9 cellular contexts compared by ENCODE assay signal in genomic region chr11:7548659-7549283, GRCh38. TPM values are rescaled to one million over a fixed set of nuclear protein-coding genes. Genes with fewer than 3 reads are reported as not detected.
DNase-seq lines count a peak whose midpoint lies in the region; ATAC-seq and TF ChIP-seq lines count a peak whose summit lies in the region.
"Had no signal": no experiment of that assay in that cellular context is flagged by ENCODE, and none has a peak within 500 bp of the region (broad histone marks: within the 10 kb centered on the region; RNA-seq: fewer than 3 reads in every experiment).

No MANE protein-coding gene starts in this region.

- peaks cover 18% of the 10 kb centered on the region for H3K36me3 Mint-ChIP-seq in CD8-positive, alpha-beta T cell
- H3K36me3 Mint-ChIP-seq in T-cell = peaks cover 19% of the 10 kb centered on the region

- H3K4me1 ChIP-seq in CD8-positive, alpha-beta T cell (ENCODE audit: insufficient read depth, low read length) = no peaks in the 10 kb centered on the region
- no peaks in the 10 kb centered on the region for H3K4me1 ChIP-seq in lower lobe of right lung

- no peaks in the 10 kb centered on the region for H3K27me3 ChIP-seq in CD8-positive, alpha-beta T cell (ENCODE audit: insufficient read depth, low read length)
- H3K27me3 ChIP-seq in lower lobe of right lung (ENCODE audit: low read depth) = no peaks in the 10 kb centered on the region

- intact Hi-C loops in CD8-positive, alpha-beta T cell (cut with DNase I, micrococcal nuclease) = loop anchor here (1.0 kb wide), 1 partner anchor 35 kb away; the partner anchor contains the start of gene PPFIBP2 (in 2 of the 2)
- intact Hi-C loops in lower lobe of right lung (cut with DNase I) = no loop called here

- peaks cover 4% of the 10 kb centered on the region for H3K4me1 Mint-ChIP-seq in CD8-positive, alpha-beta T cell (ENCODE audit: low read depth)
- H3K4me1 Mint-ChIP-seq in T-cell = peaks cover 2 to 21% (median 6%) of the 10 kb centered on the region in 3 donors

- POLR2A ChIA-PET in CD8-positive, alpha-beta T cell (lab: Charles Lee) = no interaction called here
- POLR2A ChIA-PET in T-cell (lab: Charles Lee) = no interaction called here

- H3K9me3 ChIP-seq in CD8-positive, alpha-beta T cell (ENCODE audit: low read length) = no peaks in the 10 kb centered on the region
- H3K9me3 ChIP-seq in lower lobe of right lung = no peaks in the 10 kb centered on the region

- TF ChIP-seq CTCF in CD8-positive, alpha-beta T cell (IDR thresholded peaks at IDR 0.05) = no peak
- peak; percentile 44 for TF ChIP-seq CTCF in lower lobe of right lung (IDR thresholded peaks at IDR 0.05)

- H3K36me3 ChIP-seq in CD8-positive, alpha-beta T cell (ENCODE audit: insufficient read depth, low read length) = peaks cover 5% of the 10 kb centered on the region
- no peaks in the 10 kb centered on the region for H3K36me3 ChIP-seq in lower lobe of right lung

- CTCF ChIA-PET in CD8-positive, alpha-beta T cell (lab: Charles Lee) = interaction anchor here (0.6 to 3.5 kb wide), 4 partner anchors 28 to 139 kb away, joined by 3 to 18 read pairs (median 5); partner anchors contain the start of gene PPFIBP2
- CTCF ChIA-PET in T-cell (lab: Charles Lee) = interaction anchor here in 1 of 2 donors (0.7 kb wide), 1 partner anchor 53 kb away, joined by 3 read pairs; no protein-coding TSS in a partner anchor

- peak in 1 of 7 experiments; percentile 19 for DNase-seq in CD8-positive, alpha-beta T cell
- peak in 14 of 34 experiments; percentile 2 to 41 (median 16) for DNase-seq in T-cell
- no peak for DNase-seq in lower lobe of right lung
- no peak for DNase-seq in mucosa of gallbladder (ENCODE audit: low spot score)
- no peak for DNase-seq in NCI-H2227 treated with DMSO at 0.1 percent for 48 hours (lab: John Stamatoyannopoulos, UW)

- H3K4me3 Mint-ChIP-seq in CD8-positive, alpha-beta T cell = no peak overlapping the region
- no peak overlapping the region for H3K4me3 Mint-ChIP-seq in T-cell

- no peak overlapping the region for H3K27ac Mint-ChIP-seq in CD8-positive, alpha-beta T cell
- no peak overlapping the region for H3K27ac Mint-ChIP-seq in T-cell

- no peak overlapping the region for H3K4me3 ChIP-seq in CD8-positive, alpha-beta T cell (ENCODE audit: low read depth, low read length)
- no peak overlapping the region for H3K4me3 ChIP-seq in lower lobe of right lung
- H3K4me3 ChIP-seq: skin epidermis had no signal

- no peaks in the 10 kb centered on the region for H3K27me3 Mint-ChIP-seq in CD8-positive, alpha-beta T cell (ENCODE audit: low read depth)
- no peaks in the 10 kb centered on the region for H3K27me3 Mint-ChIP-seq in T-cell

- ATAC-seq in CD8-positive, alpha-beta T cell = peak; percentile 61
- ATAC-seq in GM18873 (IDR thresholded peaks at IDR 0.05; ENCODE audit: low FRiP score, unreplicated experiment) = peak; percentile 66
- peak; percentile 64 for ATAC-seq in HG03039 (IDR thresholded peaks at IDR 0.05; ENCODE audit: unreplicated experiment)
- peak; percentile 69 to 91 (median 76) for ATAC-seq in T-cell (replicated peaks in 1 of 4)
- peak; percentile 67 to 75 for ATAC-seq in lower lobe of right lung
- no peak for ATAC-seq in GM18870 (IDR thresholded peaks at IDR 0.05; ENCODE audit: unreplicated experiment)

- no peak overlapping the region for H3K27ac ChIP-seq in CD8-positive, alpha-beta T cell (ENCODE audit: low read depth, low read length)
- no peak overlapping the region for H3K27ac ChIP-seq in lower lobe of right lung

- H3K9me3 Mint-ChIP-seq in CD8-positive, alpha-beta T cell = no peaks in the 10 kb centered on the region
- H3K9me3 Mint-ChIP-seq in T-cell = no peaks in the 10 kb centered on the region

RNA-seq across cellular contexts. Expression of gene PPFIBP2, which starts 35.0 kb away (rescaled TPM):
- total RNA-seq in CD8-positive, alpha-beta T cell = 10 to 100 TPM; 21.6 to 26.7 TPM
- total RNA-seq in T-cell = 10 to 100 TPM; 12.5 to 46.6 (median 35.2) TPM
- 24.1 TPM for total RNA-seq in lower lobe of right lung
- total RNA-seq in mucosa of gallbladder = 104 TPM
